In genomic region chr12:54398995-54399793, GRCh38 we compare ENCODE assay signal across 8 cellular contexts. TPM values are rescaled to one million over a fixed set of nuclear protein-coding genes. Genes with fewer than 3 reads are reported as not detected.
A peak's percentile ranks its signal among the peaks of the same experiment; 100 is the strongest.
DNase-seq lines count a peak whose midpoint lies in the region; ATAC-seq and TF ChIP-seq lines count a peak whose summit lies in the region.

No MANE protein-coding gene starts in this region.

- intact Hi-C loops in adrenal gland (cut with DNase I) (loop anchor here in 1 of 2 donors (2.0 kb wide), 1 partner anchor 40 kb away; no protein-coding TSS in a partner anchor), left ventricle myocardium superior (cut with micrococcal nuclease) (loop anchor here (1.0 kb wide), 1 partner anchor 40 kb away; no protein-coding TSS in a partner anchor), sigmoid colon (cut with DNase I) (loop anchor here (1.0 kb wide), 1 partner anchor 40 kb away; no protein-coding TSS in a partner anchor)

- TF ChIP-seq EP300 in sigmoid colon (IDR thresholded peaks at IDR 0.05), result no peak

- H3K4me1 Mint-ChIP-seq in T-helper 17 cell, result peaks cover 15% of the 10 kb centered on the region

- TF ChIP-seq CTCF in DND-41 (IDR thresholded peaks at IDR 0.05; ENCODE audit: borderline replicate concordance, extremely low read depth, low read length, poor library complexity, severe bottlenecking) (peak; percentile 100), adrenal gland (IDR thresholded peaks at IDR 0.05) (peak; percentile 97 to 99 (median 98)), sigmoid colon (IDR thresholded peaks at IDR 0.05) (peak; percentile 97 to 99 (median 98))

- no peaks in the 10 kb centered on the region for H3K79me2 ChIP-seq in DND-41 (ENCODE audit: insufficient read depth, low read length)

- H3K27me3 ChIP-seq in DND-41 (ENCODE audit: insufficient read depth, low read length, poor library complexity) (no peaks in the 10 kb centered on the region), H7 (ENCODE audit: control insufficient read depth, insufficient read depth, low read length) (no peaks in the 10 kb centered on the region), adrenal gland (no peaks in the 10 kb centered on the region), sigmoid colon (no peaks in the 10 kb centered on the region)

- DNase-seq in DND-41 (peak; percentile 89), H7 (peak; percentile 92), NCI-H1417 (lab: John Stamatoyannopoulos, UW) (peak; percentile 80 to 91 (median 87)), T-helper 17 cell (peak; percentile 66 to 89 (median 74)), adrenal gland (peak; percentile 81 to 97 (median 90)), left ventricle myocardium superior (peak; percentile 92), sigmoid colon (peak; percentile 94), cortex of kidney (lab: John Stamatoyannopoulos, UW) (no peak)

- no peak overlapping the region for H3K4me2 ChIP-seq in DND-41 (ENCODE audit: insufficient read depth, low read length)

- H3K27me3 Mint-ChIP-seq in T-helper 17 cell, result no peaks in the 10 kb centered on the region

- H3K27ac Mint-ChIP-seq in T-helper 17 cell, result peak overlapping the region; percentile 60

- peaks cover 11% of the 10 kb centered on the region for H3K36me3 Mint-ChIP-seq in T-helper 17 cell (ENCODE audit: low read depth)

- peaks cover 94% of the 10 kb centered on the region for H3K36me3 ChIP-seq in DND-41 (ENCODE audit: insufficient read depth, low read length)
- peaks cover 50% of the 10 kb centered on the region for H3K36me3 ChIP-seq in H7 (replicated peaks; ENCODE audit: control insufficient read depth, insufficient read depth, low read length)
- peaks cover 0 to 97% of the 10 kb centered on the region in 2 donors for H3K36me3 ChIP-seq in adrenal gland (replicated peaks in 1 of 2)
- H3K36me3 ChIP-seq in sigmoid colon, result peaks cover 92 to 100% (median 95%) of the 10 kb centered on the region in 4 donors

- H3K9me3 ChIP-seq in DND-41 (ENCODE audit: insufficient read depth, low read length, severe bottlenecking) (no peaks in the 10 kb centered on the region), T-helper 17 cell (ENCODE audit: control insufficient read depth, low read length, poor library complexity, severe bottlenecking) (no peaks in the 10 kb centered on the region), adrenal gland (replicated peaks in 1 of 3) (no peaks in the 10 kb centered on the region), sigmoid colon (no peaks in the 10 kb centered on the region)

- no peak overlapping the region for H3K27ac ChIP-seq in DND-41 (ENCODE audit: low read length)
- H3K27ac ChIP-seq in adrenal gland, result no peak overlapping the region
- H3K27ac ChIP-seq in sigmoid colon, result peak overlapping the region in 3 of 4 donors; percentile 99 to 100 (median 100)

- no peak for TF ChIP-seq POLR2A in adrenal gland (IDR thresholded peaks at IDR 0.05)
- TF ChIP-seq POLR2A in sigmoid colon (IDR thresholded peaks at IDR 0.05), result no peak

- H4K20me1 ChIP-seq in DND-41 (ENCODE audit: insufficient read depth, low read length), result 0 out of 2 replicates have a peak, but pooled peaks cover 2% of the 10 kb centered on the region

- H3K4me3 ChIP-seq in DND-41 (ENCODE audit: low read depth in 1 of 2, low read length in 2 of 2) (no peak overlapping the region), H7 (ENCODE audit: insufficient read depth, low read depth, low read length) (no peak overlapping the region), adrenal gland (no peak overlapping the region), sigmoid colon (no peak overlapping the region)

- no peak overlapping the region for H3K4me3 Mint-ChIP-seq in T-helper 17 cell

- no peaks in the 10 kb centered on the region for H3K4me1 ChIP-seq in DND-41 (ENCODE audit: insufficient read depth, low read length)
- no peaks in the 10 kb centered on the region for H3K4me1 ChIP-seq in adrenal gland (replicated peaks in 1 of 2)
- H3K4me1 ChIP-seq in sigmoid colon, result peaks cover 0 to 42% (median 21%) of the 10 kb centered on the region in 4 donors

- 63 to 73% (median 67%) methylated on average over 6 to 8 of the region's 8 CpGs for WGBS in adrenal gland, 4 donors
- WGBS in sigmoid colon, 2 donors, result 64 to 74% methylated on average over 8 of the region's 8 CpGs

- H2AFZ ChIP-seq in DND-41 (ENCODE audit: low read depth, low read length), result no peak overlapping the region

- H3K9ac ChIP-seq in DND-41 (ENCODE audit: low read depth, low read length), result no peak overlapping the region

- ATAC-seq in DND-41 (ENCODE audit: insufficient read depth, low read depth), result peak; percentile 98
- peak; percentile 96 for ATAC-seq in T-helper 17 cell
- peak; percentile 83 for ATAC-seq in left ventricle myocardium superior

RNA-seq across cellular contexts. Expression of gene ZNF385A, which starts 14.7 kb away (rescaled TPM):
- 2.7 and 3.5 TPM in 2 replicates for total RNA-seq in H7 (2014; rRNA removed; shearing (Covaris generic))
- total RNA-seq in T-helper 17 cell (1 to 10 TPM; 3.4 to 5.7 TPM), adrenal gland (10 to 100 TPM in 6 of 8 donors, 1 to 10 TPM in 2; 6.5 to 38.2 (median 13.1) TPM), left ventricle myocardium superior (7.7 TPM), sigmoid colon (10 to 100 TPM in 2 of 4 donors, 1 to 10 TPM in 2; 5.6 to 18.6 (median 10.6) TPM)
- polyA plus RNA-seq in adrenal gland (10 to 100 TPM in 2 of 3 donors, 1 to 10 TPM in 1; 2.7 to 28.0 (median 24.3) TPM), sigmoid colon (10 to 100 TPM in 1 of 3 donors, 1 to 10 TPM in 2; 4.4 to 19.2 (median 7.0) TPM)

RNA-seq across cellular contexts. Expression of gene ITGA5, which starts 19.9 kb away (rescaled TPM):
- 38.4 and 50.6 TPM in 2 replicates for total RNA-seq in H7 (2014; rRNA removed; shearing (Covaris generic))
- total RNA-seq in T-helper 17 cell (10 to 100 TPM; 61.6 to 71.4 TPM), adrenal gland (100 to 1,000 TPM in 3 of 8 donors, 10 to 100 TPM in 5; 64.9 to 141 (median 75.9) TPM), left ventricle myocardium superior (44.1 TPM), sigmoid colon (100 to 1,000 TPM; 200 to 765 (median 459) TPM)
- polyA plus RNA-seq in adrenal gland (100 to 1,000 TPM in 1 of 3 donors, 10 to 100 TPM in 2; 52.2 to 118 (median 56.7) TPM), sigmoid colon (10 to 100 TPM in 1 of 3 donors, 1 to 10 TPM in 2; 7.4 to 92.7 (median 7.8) TPM)

RNA-seq across cellular contexts. Expression of gene GPR84, which starts 34.9 kb away (rescaled TPM):
- total RNA-seq in H7 (2014; rRNA removed; shearing (Covaris generic)), result not detected in 2 replicates
- total RNA-seq in T-helper 17 cell (under 1 TPM; 0.57 to 0.99 TPM), adrenal gland (1 to 10 TPM in 5 of 8 donors, under 1 TPM in 3; 0.18 to 6.8 (median 1.3) TPM), left ventricle myocardium superior (not detected), sigmoid colon (under 1 TPM in 1 of 4 donors, not detected in 3; 0.54 TPM)
- polyA plus RNA-seq in adrenal gland (1 to 10 TPM in 1 of 3 donors, under 1 TPM in 2; 0.56 to 1.3 (median 0.93) TPM), sigmoid colon (under 1 TPM; 0.60 to 0.92 (median 0.69) TPM)

Comparison
In these comparisons a context has a peak if more than half of its experiments do, and no peak if none do; other contexts are left out.
1. H3K27ac ChIP-seq: peak in sigmoid colon (3 of 4); none in DND-41 (single experiment) and adrenal gland (0 of 5).
2. Peak in every context shown above with its lines, with median percentiles within 50 percentile points of each other: ATAC-seq and CTCF ChIP-seq.